19 cellular contexts compared by ENCODE assay signal in the genomic region with DNA sequence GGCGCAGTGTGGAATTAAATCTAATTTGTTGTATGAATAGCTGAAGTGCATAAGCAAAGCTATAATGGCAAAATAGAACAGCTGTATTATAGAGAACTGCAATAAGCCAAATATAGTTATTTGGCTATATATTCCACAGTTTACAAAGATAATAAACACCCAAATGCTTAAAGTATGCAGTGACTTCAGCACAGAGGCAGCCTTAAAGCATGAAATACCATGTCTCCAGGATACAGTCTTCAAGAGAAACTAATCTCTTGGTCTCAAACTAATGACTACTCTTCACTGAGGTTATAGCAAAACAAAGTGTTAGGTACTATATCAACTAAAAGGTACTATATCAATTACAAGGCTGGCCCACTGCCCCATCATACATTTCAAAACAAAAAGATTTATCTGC. TPM values are rescaled to one million over a fixed set of nuclear protein-coding genes. Genes with fewer than 3 reads are reported as not detected.
DNase-seq lines count a peak whose midpoint lies in the region; ATAC-seq and TF ChIP-seq lines count a peak whose summit lies in the region.
"Had no signal": no experiment of that assay in that cellular context is flagged by ENCODE, and none has a peak within 500 bp of the region (broad histone marks: within the 10 kb centered on the region; RNA-seq: fewer than 3 reads in every experiment).

No MANE protein-coding gene starts in this region.

- intact Hi-C loops in heart left ventricle (cut with DNase I), result loop anchor here in 3 of 10 donors (5.0 to 10.0 kb wide), 2 partner anchors 47 to 50 kb away; a partner anchor contains a TSS
- intact Hi-C loops in body of pancreas (cut with DNase I), result no loop called here

- H3K4me1 ChIP-seq in heart left ventricle, result peaks cover 0 to 51% (median 28%) of the 10 kb centered on the region in 12 donors
- peaks cover 0 to 23% of the 10 kb centered on the region in 2 donors for H3K4me1 ChIP-seq in right atrium auricular region
- peaks cover 22% of the 10 kb centered on the region for H3K4me1 ChIP-seq in body of pancreas
- H3K4me1 ChIP-seq in smooth muscle cell (ENCODE audit: low read depth), result peaks cover 25% of the 10 kb centered on the region

- POLR2A ChIA-PET in RWPE1 (lab: Yijun Ruan, JAX; ENCODE audit: low non-redundant PET), result no interaction called here

- 80 to 91% (median 84%) methylated on average over 1 of the region's 1 CpG for WGBS in heart left ventricle, 4 donors
- 94 to 97% methylated on average over 1 of the region's 1 CpG for WGBS in body of pancreas, 2 donors
- WGBS in smooth muscle cell (ENCODE audit: low lambda C conversion rate), result 100% methylated on average over 1 of the region's 1 CpG

- DNase-seq in heart left ventricle (no peak), right atrium auricular region (ENCODE audit: low spot score) (no peak), body of pancreas (no peak), kidney glomerular epithelial cell (lab: John Stamatoyannopoulos, UW) (peak; percentile 36), smooth muscle cell (lab: John Stamatoyannopoulos, UW; ENCODE audit: unreplicated experiment) (no peak), DMS114 treated with DMSO at 0.1 percent for 48 hours (lab: John Stamatoyannopoulos, UW; ENCODE audit: unreplicated experiment) (no peak), RWPE1 (ENCODE audit: low spot score) (no peak)
- DNase-seq: activated CD4-positive, alpha-beta T cell treated with anti-CD3 and anti-CD28 coated beads for 4 hours; activated naive CD8-positive, alpha-beta T cell treated with anti-CD3 and anti-CD28 coated beads, Interleukin-2, amount 10 ng/mL, durations not matched to agents 7 days and 5 days; activated T-cell treated with anti-CD3 and anti-CD28 coated beads, Interleukin-2, amount 50 U/mL, for 4 hours; CD4-positive, alpha-beta memory T cell; cortex of kidney; DND-41; naive B cell; NCI-H187 treated with DMSO at 0.1 percent for 48 hours had no signal

- peaks cover 12% of the 10 kb centered on the region for H3K79me2 ChIP-seq in smooth muscle cell (ENCODE audit: low read depth)

- peaks cover 3% of the 10 kb centered on the region for H3F3A ChIP-seq in smooth muscle cell (ENCODE audit: low read depth)

- TF ChIP-seq CTCF in heart left ventricle (IDR thresholded peaks at IDR 0.05), result no peak
- TF ChIP-seq CTCF in right atrium auricular region (IDR thresholded peaks at IDR 0.05), result no peak
- no peak for TF ChIP-seq CTCF in body of pancreas (IDR thresholded peaks at IDR 0.05)
- TF ChIP-seq CTCF in smooth muscle cell (IDR thresholded peaks at IDR 0.05; ENCODE audit: borderline replicate concordance, insufficient read depth, poor library complexity, severe bottlenecking), result no peak
- no peak for TF ChIP-seq CTCF in RWPE1 (conservative IDR thresholded peaks at IDR 0.05; ENCODE audit: low read depth)

- H3K4me3 ChIP-seq in heart left ventricle, result peak overlapping the region in 9 of 12 donors; percentile 7 to 48 (median 35)
- H3K4me3 ChIP-seq in right atrium auricular region, result no peak overlapping the region
- no peak overlapping the region for H3K4me3 ChIP-seq in body of pancreas
- peak overlapping the region; percentile 3 for H3K4me3 ChIP-seq in smooth muscle cell
- H3K4me3 ChIP-seq: tibial nerve had no signal

- peak overlapping the region in 11 of 12 donors; percentile 31 to 76 (median 56) for H3K27ac ChIP-seq in heart left ventricle
- H3K27ac ChIP-seq in right atrium auricular region, result peak overlapping the region in 1 of 2 donors; percentile 71
- peak overlapping the region in 3 of 4 donors; percentile 0 to 28 (median 20) for H3K27ac ChIP-seq in body of pancreas
- H3K27ac ChIP-seq in smooth muscle cell (ENCODE audit: low read depth), result peak overlapping the region; percentile 54
- H3K27ac ChIP-seq in RWPE1, result no peak overlapping the region
- H3K27ac ChIP-seq: 22Rv1, epithelial cell of prostate, tibial nerve had no signal

- ATAC-seq in heart left ventricle, result peak in 3 of 4 donors; percentile 7 to 16 (median 8)
- no peak for ATAC-seq in body of pancreas
- ATAC-seq in GM18907 (IDR thresholded peaks at IDR 0.05; ENCODE audit: unreplicated experiment), result no peak
- ATAC-seq: activated T-cell treated with anti-CD3 and anti-CD28 coated beads, Interleukin-2, amount 50 U/mL, for 4 hours had no signal

- H3K9me3 ChIP-seq in heart left ventricle, result no peaks in the 10 kb centered on the region
- H3K9me3 ChIP-seq in right atrium auricular region, result no peaks in the 10 kb centered on the region
- H3K9me3 ChIP-seq in body of pancreas, result no peaks in the 10 kb centered on the region
- no peaks in the 10 kb centered on the region for H3K9me3 ChIP-seq in smooth muscle cell (replicated peaks; ENCODE audit: low read depth)
- H3K9me3 ChIP-seq: tibial nerve had no signal

- peaks cover 0 to 23% (median 11%) of the 10 kb centered on the region in 9 donors for H3K36me3 ChIP-seq in heart left ventricle
- peaks cover 8% of the 10 kb centered on the region for H3K36me3 ChIP-seq in right atrium auricular region
- H3K36me3 ChIP-seq in body of pancreas (replicated peaks in 1 of 2; ENCODE audit: insufficient read depth in 1 of 2, low read depth in 2 of 2), result peaks cover 0 to 1% of the 10 kb centered on the region in 2 donors
- H3K36me3 ChIP-seq in smooth muscle cell (ENCODE audit: low read depth), result no peaks in the 10 kb centered on the region

- no peak overlapping the region for H3K9ac ChIP-seq in smooth muscle cell (ENCODE audit: low read depth)

- H4K20me1 ChIP-seq in smooth muscle cell (ENCODE audit: low read depth), result peaks cover 31% of the 10 kb centered on the region

- CTCF ChIA-PET in RWPE1 (lab: Yijun Ruan, JAX), result interaction anchor here (0.6 to 0.7 kb wide), 2 partner anchors 10 to 189 kb away, joined by 3 read pairs; no protein-coding TSS in a partner anchor

- peak overlapping the region; percentile 78 for H3K4me2 ChIP-seq in smooth muscle cell

- no peak overlapping the region for H2AFZ ChIP-seq in smooth muscle cell (ENCODE audit: low read depth)

- H3K27me3 ChIP-seq in heart left ventricle, result no peaks in the 10 kb centered on the region
- no peaks in the 10 kb centered on the region for H3K27me3 ChIP-seq in right atrium auricular region
- H3K27me3 ChIP-seq in body of pancreas, result no peaks in the 10 kb centered on the region
- H3K27me3 ChIP-seq in smooth muscle cell (ENCODE audit: low read depth), result no peaks in the 10 kb centered on the region
- H3K27me3 ChIP-seq: tibial nerve had no signal

- no peak for TF ChIP-seq POLR2A in heart left ventricle (IDR thresholded peaks at IDR 0.05)
- no peak for TF ChIP-seq POLR2A in body of pancreas (IDR thresholded peaks at IDR 0.05)

RNA-seq across cellular contexts. Expression of a gene that starts 48.0 kb away (rescaled TPM):
- total RNA-seq in heart left ventricle (10 to 100 TPM; 32.0 to 70.6 (median 49.1) TPM), right atrium auricular region (10 to 100 TPM; 28.5 to 32.7 TPM), body of pancreas (10 to 100 TPM; 32.0 to 43.1 TPM), smooth muscle cell (32.2 and 33.5 TPM in 2 replicates)
- polyA plus RNA-seq in heart left ventricle (10 to 100 TPM; 26.2 to 38.9 TPM), smooth muscle cell (19.1 and 23.8 TPM in 2 replicates)

Comparison
In these comparisons a context has a peak if more than half of its experiments do, and no peak if none do; other contexts are left out.
1. H3K4me3 ChIP-seq: peak in heart left ventricle (9 of 12) and smooth muscle cell (single experiment); none in right atrium auricular region (0 of 2) and body of pancreas (0 of 2).
2. ATAC-seq: peak in heart left ventricle (3 of 4); none in body of pancreas (single experiment) and GM18907 (single experiment).